Comparison of ENCODE assay signal across 8 cellular contexts in the genomic region with DNA sequence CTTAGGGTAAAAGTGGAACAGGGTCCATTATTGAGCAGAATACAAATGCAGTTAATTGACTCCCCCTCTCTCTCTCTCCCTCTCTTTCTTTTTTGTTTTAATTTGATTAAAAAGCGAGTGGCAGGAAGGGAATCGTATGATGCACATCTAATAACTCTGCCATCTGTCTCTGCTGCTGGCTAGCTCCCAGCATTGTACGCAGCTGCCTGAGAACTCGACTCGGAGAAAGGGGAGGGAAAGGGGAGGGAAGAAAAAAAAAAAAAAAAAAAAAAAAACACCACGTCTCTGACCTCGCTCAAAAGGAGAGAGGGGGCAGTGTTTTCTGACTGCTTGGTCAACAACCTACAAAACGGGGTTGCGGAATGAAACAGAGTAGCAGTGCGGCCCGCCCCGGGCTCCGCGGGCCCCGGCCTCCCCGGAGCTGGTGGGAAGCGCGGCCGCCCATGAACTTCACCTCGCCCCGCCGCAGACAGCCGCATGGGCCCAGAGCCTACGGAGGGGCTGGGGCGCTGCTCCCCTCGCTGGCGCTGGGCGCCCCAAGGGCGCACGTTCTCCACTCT.
DNase-seq lines count a peak whose midpoint lies in the region; ATAC-seq and TF ChIP-seq lines count a peak whose summit lies in the region.

No MANE protein-coding gene starts in this region.

- H3K27me3 Mint-ChIP-seq in effector memory CD8-positive, alpha-beta T cell: peaks cover 15 to 21% of the 10 kb centered on the region in 2 donors

- TF ChIP-seq RAD21 in Ishikawa (IDR thresholded peaks at IDR 0.05; ENCODE audit: low read depth): no peak

- H3K36me3 Mint-ChIP-seq in effector memory CD8-positive, alpha-beta T cell (ENCODE audit: insufficient read depth): no peaks in the 10 kb centered on the region

- no peak overlapping the region for H3K27ac Mint-ChIP-seq in effector memory CD8-positive, alpha-beta T cell

- peak; percentile 58 for DNase-seq in GM10266 (ENCODE audit: extremely low spot score)
- DNase-seq in RWPE2 (ENCODE audit: low spot score): no peak
- no peak for DNase-seq in effector memory CD8-positive, alpha-beta T cell
- DNase-seq in lower leg skin (ENCODE audit: low spot score in 2 of 2): peak; percentile 79 to 94
- no peak for DNase-seq in activated naive CD4-positive, alpha-beta T cell treated with anti-CD3 and anti-CD28 coated beads, Interleukin-2, amount 50 U/mL, for 16 hours

- TF ChIP-seq POLR2A in lower leg skin (IDR thresholded peaks at IDR 0.05): peak in 1 of 2 donors; percentile 13

- H3K9ac ChIP-seq in stomach smooth muscle (ENCODE audit: low read length in 2 of 2): peak overlapping the region; percentile 79 to 83

- H3K9me3 Mint-ChIP-seq in effector memory CD8-positive, alpha-beta T cell: peaks cover 4 to 11% of the 10 kb centered on the region in 2 donors

- H3K4me3 Mint-ChIP-seq in effector memory CD8-positive, alpha-beta T cell: peak overlapping the region; percentile 22 to 66

- H3K4me1 ChIP-seq in RWPE2 (ENCODE audit: insufficient read depth, poor library complexity, severe bottlenecking) (no peaks in the 10 kb centered on the region), stomach smooth muscle (ENCODE audit: control insufficient read depth, insufficient read depth, low read length) (no peaks in the 10 kb centered on the region)

- no peaks in the 10 kb centered on the region for H3K9me3 ChIP-seq in RWPE2 (ENCODE audit: severe bottlenecking)
- no peaks in the 10 kb centered on the region for H3K9me3 ChIP-seq in stomach smooth muscle (ENCODE audit: control insufficient read depth in 2 of 2, low read length in 2 of 2)

- intact Hi-C loops in lower leg skin (cut with DNase I; ENCODE audit: low total_unique reads): no loop called here

- 1% methylated on average over 30 of the region's 30 CpGs for WGBS in lower leg skin, 2 donors

- TF ChIP-seq EP300 in Ishikawa (IDR thresholded peaks at IDR 0.05; ENCODE audit: borderline replicate concordance): no peak

- H3K4me3 ChIP-seq in RWPE2 (ENCODE audit: severe bottlenecking) (peak overlapping the region; percentile 21), lower leg skin (ENCODE audit: low read depth, poor library complexity, severe bottlenecking) (peak overlapping the region; percentile 29), stomach smooth muscle (ENCODE audit: low read length in 2 of 2) (peak overlapping the region; percentile 81 to 94)

- H3K4me1 Mint-ChIP-seq in effector memory CD8-positive, alpha-beta T cell (ENCODE audit: low read depth in 2 of 2): peaks cover 0 to 4% of the 10 kb centered on the region in 2 donors

- H3K27ac ChIP-seq in RWPE2 (ENCODE audit: poor library complexity, severe bottlenecking) (no peak overlapping the region), stomach smooth muscle (ENCODE audit: low read length) (peak overlapping the region; percentile 72)

- TF ChIP-seq CTCF in GM10266 (IDR thresholded peaks at IDR 0.05; ENCODE audit: control insufficient read depth, insufficient read depth, low read depth, missing control alignments) (no peak), RWPE2 (IDR thresholded peaks at IDR 0.05; ENCODE audit: poor library complexity, severe bottlenecking) (no peak), lower leg skin (IDR thresholded peaks at IDR 0.05) (no peak)

- H3K36me3 ChIP-seq in RWPE2 (ENCODE audit: low read depth): no peaks in the 10 kb centered on the region
- no peaks in the 10 kb centered on the region for H3K36me3 ChIP-seq in stomach smooth muscle (ENCODE audit: control insufficient read depth in 2 of 2, insufficient read depth in 2 of 2, low read length in 2 of 2)

- peaks cover 42% of the 10 kb centered on the region for H3K27me3 ChIP-seq in RWPE2 (ENCODE audit: insufficient read depth, poor library complexity, severe bottlenecking)
- no peaks in the 10 kb centered on the region for H3K27me3 ChIP-seq in stomach smooth muscle (ENCODE audit: control insufficient read depth in 1 of 2, insufficient read depth in 2 of 2, low read length in 2 of 2)

- peak; percentile 43 for ATAC-seq in GM21737 (IDR thresholded peaks at IDR 0.05; ENCODE audit: unreplicated experiment)
- peak; percentile 65 for ATAC-seq in RWPE2 (ENCODE audit: low read depth)
- peak; percentile 36 for ATAC-seq in effector memory CD8-positive, alpha-beta T cell (replicated peaks)

TF ChIP-seq in Ishikawa, 13 proteins besides CTCF, POLR2A, EP300 and RAD21:
- TF ChIP-seq REST (IDR thresholded peaks at IDR 0.05; ENCODE audit: low read depth) (peak; percentile 36; the same call in 1 of the 2 replicates), TEAD4 (IDR thresholded peaks at IDR 0.05) (no peak), NFIC (IDR thresholded peaks at IDR 0.05) (no peak)

Comparison
In these comparisons a context has a peak if more than half of its experiments do, and no peak if none do; other contexts are left out.
1. DNase-seq: peak in GM10266 (single experiment) and lower leg skin (2 of 2); none in RWPE2 (single experiment), effector memory CD8-positive, alpha-beta T cell (0 of 3) and activated naive CD4-positive, alpha-beta T cell treated with anti-CD3 and anti-CD28 coated beads, Interleukin-2, amount 50 U/mL, for 16 hours (single experiment).
2. H3K4me3 ChIP-seq: peak in every context shown above with its lines; median percentile 88 in stomach smooth muscle; 29 in lower leg skin; 21 in RWPE2.
3. Peak in every context shown above with its lines, with median percentiles within 50 percentile points of each other: ATAC-seq.